Comparison of ENCODE assay signal across 9 cellular contexts in genomic region chr22:21646608-21647590, GRCh38. TPM values are rescaled to one million over a fixed set of nuclear protein-coding genes. Genes with fewer than 3 reads are reported as not detected.
DNase-seq lines count a peak whose midpoint lies in the region; ATAC-seq and TF ChIP-seq lines count a peak whose summit lies in the region.
"Had no signal": no experiment of that assay in that cellular context is flagged by ENCODE, and none has a peak within 500 bp of the region (broad histone marks: within the 10 kb centered on the region; RNA-seq: fewer than 3 reads in every experiment).

No MANE protein-coding gene starts in this region.

- TF ChIP-seq CTCF in Panc1 (IDR thresholded peaks at IDR 0.05): peak; percentile 86
- peak; percentile 87 for TF ChIP-seq CTCF in neural crest cell (conservative IDR thresholded peaks at IDR 0.05)
- TF ChIP-seq CTCF in thoracic aorta (IDR thresholded peaks at IDR 0.05): peak; percentile 87

- H3K9me3 ChIP-seq in Karpas-422 (ENCODE audit: low read length) (no peaks in the 10 kb centered on the region), Panc1 (ENCODE audit: control insufficient read depth, insufficient read depth, low read depth, low read length) (no peaks in the 10 kb centered on the region), thoracic aorta (no peaks in the 10 kb centered on the region)

- peak; percentile 42 for ATAC-seq in Panc1
- ATAC-seq in activated T-cell treated with anti-CD3 and anti-CD28 coated beads, Interleukin-2, amount 50 U/mL, for 4 hours: peak; percentile 16 to 23
- ATAC-seq in thoracic aorta (ENCODE audit: insufficient number of reproducible peaks, low FRiP score, low read depth): no peak
- ATAC-seq in HG02885 (IDR thresholded peaks at IDR 0.05; ENCODE audit: poor library complexity, unreplicated experiment): no peak

- H3K4me2 ChIP-seq in Karpas-422 (ENCODE audit: low read depth, low read length, poor library complexity, severe bottlenecking): no peak overlapping the region

- BruUV-seq in Panc1 (replicated peaks; lab: Mats Ljungman, UMichigan): no TSS peak

- H3K4me3 Mint-ChIP-seq in activated T-cell treated with anti-CD3 and anti-CD28 coated beads, Interleukin-2, amount 50 U/mL, for 4 hours: no peak overlapping the region
- H3K4me3 Mint-ChIP-seq in neural crest cell: peak overlapping the region; percentile 91

- H3K9me3 Mint-ChIP-seq in activated T-cell treated with anti-CD3 and anti-CD28 coated beads, Interleukin-2, amount 50 U/mL, for 4 hours: no peaks in the 10 kb centered on the region
- H3K9me3 Mint-ChIP-seq in neural crest cell: no peaks in the 10 kb centered on the region

- H3K27ac ChIP-seq in Karpas-422 (ENCODE audit: low read length): no peak overlapping the region
- H3K27ac ChIP-seq in Panc1 (ENCODE audit: low read length): no peak overlapping the region
- no peak overlapping the region for H3K27ac ChIP-seq in thoracic aorta
- H3K27ac ChIP-seq: SK-N-MC had no signal

- no peak overlapping the region for H3K9ac ChIP-seq in Karpas-422 (ENCODE audit: low read length)

- DNase-seq in D341Med (ENCODE audit: low spot score) (peak; percentile 70), Karpas-422 (peak; percentile 94), Panc1 (ENCODE audit: low read depth, low spot score) (no peak), fibroblast of gingiva (ENCODE audit: low read depth) (peak; percentile 63), neural crest cell (ENCODE audit: low read depth, low spot score) (peak; percentile 78), thoracic aorta (ENCODE audit: low spot score) (no peak)
- DNase-seq in activated T-cell treated with anti-CD3 and anti-CD28 coated beads, Interleukin-2, amount 50 U/mL, for 4 hours: peak; percentile 70

- CTCF ChIA-PET in Panc1 (lab: Charles Lee): interaction anchor here (0.7 to 1.4 kb wide), 2 partner anchors 25 to 53 kb away, joined by 3 to 4 read pairs; no protein-coding TSS in a partner anchor

- H3K9me2 ChIP-seq in Karpas-422 (replicated peaks; ENCODE audit: insufficient read depth, low read length): no peaks in the 10 kb centered on the region

- in situ Hi-C loops in Panc1 (cut with HindIII; ENCODE audit: low pct_unique_long_range_greater_than_20kb, low sequenced_read_pairs): no loop called here

- no peaks in the 10 kb centered on the region for H3K27me3 ChIP-seq in Karpas-422 (ENCODE audit: low read length)
- no peaks in the 10 kb centered on the region for H3K27me3 ChIP-seq in Panc1 (ENCODE audit: control insufficient read depth, insufficient read depth, low read length)
- no peaks in the 10 kb centered on the region for H3K27me3 ChIP-seq in thoracic aorta (replicated peaks; ENCODE audit: insufficient read depth)

- H3K79me2 ChIP-seq in Karpas-422 (ENCODE audit: low read length): peaks cover 11% of the 10 kb centered on the region

- no peak overlapping the region for H2AFZ ChIP-seq in Karpas-422 (ENCODE audit: low read length)

- H3K4me1 ChIP-seq in Karpas-422 (ENCODE audit: low read length) (peaks cover 22% of the 10 kb centered on the region), Panc1 (ENCODE audit: control insufficient read depth, insufficient read depth, low read length) (peaks cover 3% of the 10 kb centered on the region; the same call in 1 of the 2 replicates), thoracic aorta (ENCODE audit: control insufficient read depth in 1 of 2, low read depth in 2 of 2) (peaks cover 6 to 18% of the 10 kb centered on the region in 2 donors)

- H3K4me3 ChIP-seq in Karpas-422 (ENCODE audit: low read length) (no peak overlapping the region), Panc1 (ENCODE audit: low read depth in 2 of 2, low read length in 2 of 2) (no peak overlapping the region), thoracic aorta (no peak overlapping the region)
- H3K4me3 ChIP-seq: SK-N-MC had no signal

- H3K36me3 Mint-ChIP-seq in activated T-cell treated with anti-CD3 and anti-CD28 coated beads, Interleukin-2, amount 50 U/mL, for 4 hours (ENCODE audit: insufficient read depth): peaks cover 22% of the 10 kb centered on the region
- H3K36me3 Mint-ChIP-seq in neural crest cell (ENCODE audit: low read depth): peaks cover 12% of the 10 kb centered on the region

- POLR2A ChIA-PET in Panc1 (lab: Charles Lee): interaction anchor here (0.7 kb wide), 1 partner anchor 18 kb away, joined by 5 read pairs; no protein-coding TSS in a partner anchor

- H3K4me1 Mint-ChIP-seq in activated T-cell treated with anti-CD3 and anti-CD28 coated beads, Interleukin-2, amount 50 U/mL, for 4 hours (ENCODE audit: low read depth): peaks cover 32% of the 10 kb centered on the region
- H3K4me1 Mint-ChIP-seq in neural crest cell: peaks cover 36% of the 10 kb centered on the region

- no peaks in the 10 kb centered on the region; the same call in 1 of the 2 replicates for H3K36me3 ChIP-seq in Karpas-422 (ENCODE audit: insufficient read depth, low read length)
- no peaks in the 10 kb centered on the region for H3K36me3 ChIP-seq in Panc1 (ENCODE audit: control insufficient read depth, insufficient read depth, low read length)
- no peaks in the 10 kb centered on the region for H3K36me3 ChIP-seq in thoracic aorta

- H4K20me1 ChIP-seq in Karpas-422 (ENCODE audit: insufficient read depth, low read depth, low read length): no peaks in the 10 kb centered on the region; the same call in 1 of the 2 replicates

- no peak overlapping the region for H3K27ac Mint-ChIP-seq in neural crest cell (ENCODE audit: unreplicated experiment)

- intact Hi-C loops in Panc1 (cut with micrococcal nuclease; ENCODE audit: unreplicated experiment): loop anchor here (10.0 kb wide), 1 partner anchor 52 kb away; no protein-coding TSS in a partner anchor

- H3K27me3 Mint-ChIP-seq in activated T-cell treated with anti-CD3 and anti-CD28 coated beads, Interleukin-2, amount 50 U/mL, for 4 hours (ENCODE audit: low read depth): no peaks in the 10 kb centered on the region
- H3K27me3 Mint-ChIP-seq in neural crest cell (ENCODE audit: low read depth): peaks cover 4% of the 10 kb centered on the region

RNA-seq across cellular contexts. Expression of gene SDF2L1, which starts 4.8 kb away (rescaled TPM):
- 19.0 and 72.9 TPM in 2 replicates for total RNA-seq in Karpas-422 (2014; rRNA removed; shearing (Covaris generic); ENCODE audit: low replicate concordance)
- total RNA-seq in Panc1 (2021; ENCODE audit: unreplicated experiment) (66.0 TPM), neural crest cell (29.4 and 33.8 TPM in 2 replicates), thoracic aorta (10 to 100 TPM; 40.9 to 54.0 TPM)
- polyA plus RNA-seq in Panc1 (2012; ENCODE audit: insufficient read length): 101 TPM
- 100 to 1,000 TPM; 151 to 173 (median 163) TPM for total RNA-seq in activated T-cell treated with anti-CD3 and anti-CD28 coated beads, Interleukin-2, amount 50 U/mL, for 4 hours

RNA-seq across cellular contexts. Expression of gene CCDC116, which starts 14.3 kb away (rescaled TPM):
- total RNA-seq in Karpas-422 (2014; rRNA removed; shearing (Covaris generic); ENCODE audit: low replicate concordance): 0.11 and 1.3 TPM in 2 replicates
- total RNA-seq in Panc1 (2021; ENCODE audit: unreplicated experiment) (not detected), neural crest cell (1.2 and 1.3 TPM in 2 replicates), thoracic aorta (under 1 TPM in 1 of 2 donors, not detected in 1; 0.71 TPM)
- 0.17 TPM for polyA plus RNA-seq in Panc1 (2012; ENCODE audit: insufficient read length)
- total RNA-seq in activated T-cell treated with anti-CD3 and anti-CD28 coated beads, Interleukin-2, amount 50 U/mL, for 4 hours: 1 to 10 TPM in 1 of 3 donors, under 1 TPM in 2; 0.73 to 1.3 (median 0.86) TPM

RNA-seq across cellular contexts. Expression of gene YDJC, which starts 17.1 kb away (rescaled TPM):
- total RNA-seq in Karpas-422 (2014; rRNA removed; shearing (Covaris generic); ENCODE audit: low replicate concordance): 59.1 and 109 TPM in 2 replicates
- total RNA-seq in Panc1 (2021; ENCODE audit: unreplicated experiment) (60.6 TPM), neural crest cell (17.0 and 18.4 TPM in 2 replicates), thoracic aorta (10 to 100 TPM; 18.3 to 32.3 TPM)
- polyA plus RNA-seq in Panc1 (2012; ENCODE audit: insufficient read length): 73.2 TPM
- 10 to 100 TPM; 74.5 to 91.5 (median 91.4) TPM for total RNA-seq in activated T-cell treated with anti-CD3 and anti-CD28 coated beads, Interleukin-2, amount 50 U/mL, for 4 hours

RNA-seq across cellular contexts. Expression of gene PPIL2, which starts 18.9 kb away (rescaled TPM):
- total RNA-seq in Karpas-422 (2014; rRNA removed; shearing (Covaris generic); ENCODE audit: low replicate concordance): 32.8 and 39.6 TPM in 2 replicates
- total RNA-seq in Panc1 (2021; ENCODE audit: unreplicated experiment): 40.0 TPM
- polyA plus RNA-seq in Panc1 (2012; ENCODE audit: insufficient read length): 39.3 TPM
- total RNA-seq in activated T-cell treated with anti-CD3 and anti-CD28 coated beads, Interleukin-2, amount 50 U/mL, for 4 hours: 10 to 100 TPM; 40.0 to 44.7 (median 40.0) TPM
- total RNA-seq in neural crest cell: 39.7 and 41.9 TPM in 2 replicates
- total RNA-seq in thoracic aorta: 10 to 100 TPM; 32.0 to 33.7 TPM

Comparison
In these comparisons a context has a peak if more than half of its experiments do, and no peak if none do; other contexts are left out.
1. DNase-seq: peak in D341Med (single experiment), Karpas-422 (single experiment), activated T-cell treated with anti-CD3 and anti-CD28 coated beads, Interleukin-2, amount 50 U/mL, for 4 hours (single experiment), fibroblast of gingiva (single experiment) and neural crest cell (single experiment); none in Panc1 (single experiment) and thoracic aorta (single experiment).
2. ATAC-seq: peak in Panc1 (single experiment) and activated T-cell treated with anti-CD3 and anti-CD28 coated beads, Interleukin-2, amount 50 U/mL, for 4 hours (2 of 2); none in thoracic aorta (single experiment) and HG02885 (single experiment).
3. Peak in every context shown above with its lines, with median percentiles within 50 percentile points of each other: CTCF ChIP-seq.